14 cellular contexts compared by ENCODE assay signal in the genomic region with DNA sequence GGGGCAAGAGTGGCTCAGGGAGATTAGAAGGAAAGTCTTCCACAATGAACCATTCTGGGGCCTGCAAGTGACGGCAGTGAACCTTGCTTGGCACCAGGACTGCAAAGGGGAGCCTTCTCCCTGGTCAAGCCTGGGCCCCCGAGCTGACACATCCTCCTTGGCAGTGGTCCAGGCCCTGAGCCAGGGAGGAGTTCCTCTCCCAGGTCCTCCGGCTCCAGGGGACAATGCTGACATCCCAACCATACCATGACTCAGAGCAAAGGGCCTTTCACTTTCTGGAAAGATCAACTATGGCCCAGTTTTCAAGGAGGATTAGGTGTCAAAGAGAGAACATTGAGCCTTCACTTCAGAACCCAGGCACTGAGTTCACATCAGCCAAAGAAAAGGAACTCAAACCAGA.
DNase-seq lines count a peak whose midpoint lies in the region; ATAC-seq, FAIRE-seq and TF ChIP-seq lines count a peak whose summit lies in the region.
"Had no signal": no experiment of that assay in that cellular context is flagged by ENCODE, and none has a peak within 500 bp of the region (broad histone marks: within the 10 kb centered on the region; RNA-seq: fewer than 3 reads in every experiment).

No MANE protein-coding gene starts in this region.

- no peak for FAIRE-seq in HepG2 (lab: Jason Lieb, UNC)
- FAIRE-seq: keratinocyte had no signal

- H4K20me1 ChIP-seq in mammary epithelial cell (ENCODE audit: insufficient read depth, low read length): no peaks in the 10 kb centered on the region
- no peaks in the 10 kb centered on the region for H4K20me1 ChIP-seq in HepG2 (ENCODE audit: insufficient read depth, low read length)

- WGBS in mammary epithelial cell (ENCODE audit: low coverage, missing lambda C conversion rate): 28% methylated on average over 2 of the region's 3 CpGs
- 89% methylated on average over 1 of the region's 3 CpGs for WGBS in HepG2 (ENCODE audit: low lambda C conversion rate)

- H3K27ac ChIP-seq in mammary epithelial cell (ENCODE audit: insufficient read depth, low read depth, low read length): no peak overlapping the region
- H3K27ac ChIP-seq in HepG2 (ENCODE audit: extremely low read length, insufficient read depth, low read length): no peak overlapping the region
- H3K27ac ChIP-seq in WERI-Rb-1: no peak overlapping the region

- peak; percentile 48; the same call in 2 of the 3 replicates for ATAC-seq in HepG2
- ATAC-seq: effector memory CD8-positive, alpha-beta T cell had no signal

- no peak for TF ChIP-seq CTCF in mammary epithelial cell (conservative IDR thresholded peaks at IDR 0.05 in 1 of 2, IDR thresholded peaks at IDR 0.05 in 1 of 2; ENCODE audit: extremely low read depth in 1 of 2, insufficient read depth in 1 of 2, low read depth in 1 of 2, low read length in 2 of 2)
- no peak for TF ChIP-seq CTCF in HepG2 (CRISPR knock-in tag; IDR thresholded peaks at IDR 0.05)
- TF ChIP-seq CTCF in WERI-Rb-1 (IDR thresholded peaks at IDR 0.05; ENCODE audit: low read depth, low read length): no peak

- no peak for TF ChIP-seq POLR2A in HepG2 (IDR thresholded peaks at IDR 0.05; ENCODE audit: insufficient read depth in 1 of 2, low read depth in 2 of 2, low read length in 2 of 2)

- TF ChIP-seq EP300 in HepG2 (IDR thresholded peaks at IDR 0.05; ENCODE audit: low read depth in 2 of 2, low read length in 2 of 2) (no peak), HepG2 (CRISPR knock-in tag; IDR thresholded peaks at IDR 0.05; ENCODE audit: borderline replicate concordance) (no peak)

- dilution Hi-C loops in mammary epithelial cell (cut with HindIII; ENCODE audit: low sequenced_read_pairs): loop anchor here (5.0 kb wide), 1 partner anchor 38 kb away; no protein-coding TSS in a partner anchor

- DNase-seq in AG20443 (ENCODE audit: low spot score) (peak; percentile 74), NCI-H2029 (lab: John Stamatoyannopoulos, UW) (peak; percentile 41), mammary epithelial cell (peak; percentile 37), HepG2 (ENCODE audit: low spot score) (peak; percentile 66), CD1c-positive myeloid dendritic cell (ENCODE audit: extremely low spot score) (no peak), NCI-H146 treated with DMSO at 0.1 percent for 48 hours (lab: John Stamatoyannopoulos, UW; ENCODE audit: unreplicated experiment) (no peak), WERI-Rb-1 (no peak), NAMALWA (ENCODE audit: low spot score) (no peak)
- DNase-seq: activated CD4-positive, CD25-positive, alpha-beta regulatory T cell treated with anti-CD3 and anti-CD28 coated beads, Interleukin-2, amount 50 U/mL, for 72 hours; activated gamma-delta T cell treated with Interleukin-2 at 50 U/mL for 16 hours; COR-L47; effector memory CD8-positive, alpha-beta T cell; NCI-H187 had no signal

- intact Hi-C loops in mammary epithelial cell (cut with micrococcal nuclease) (no loop called here), HepG2 (cut with micrococcal nuclease; ENCODE audit: unreplicated experiment) (no loop called here)

- H2AFZ ChIP-seq in mammary epithelial cell (ENCODE audit: low read depth, low read length): no peak overlapping the region
- no peak overlapping the region for H2AFZ ChIP-seq in HepG2 (ENCODE audit: low read length)

- H3K79me2 ChIP-seq in mammary epithelial cell (ENCODE audit: insufficient read depth, low read length): no peaks in the 10 kb centered on the region
- H3K79me2 ChIP-seq in HepG2 (ENCODE audit: insufficient read depth, low read length): no peaks in the 10 kb centered on the region

- POLR2A ChIA-PET in HepG2 (lab: Yijun Ruan, JAX): no interaction called here

- H3K36me3 ChIP-seq in mammary epithelial cell (ENCODE audit: insufficient read depth, low read length): no peaks in the 10 kb centered on the region
- no peaks in the 10 kb centered on the region for H3K36me3 ChIP-seq in HepG2 (replicated peaks in 1 of 2; ENCODE audit: control insufficient read depth in 1 of 2, insufficient read depth in 2 of 2, low read length in 2 of 2)
- H3K36me3 ChIP-seq in WERI-Rb-1: no peaks in the 10 kb centered on the region

- H3K4me3 ChIP-seq in mammary epithelial cell (replicated peaks in 1 of 3; ENCODE audit: insufficient read depth in 1 of 3, low read depth in 2 of 3, low read length in 3 of 3) (no peak overlapping the region), HepG2 (replicated peaks in 1 of 3; ENCODE audit: insufficient read depth in 1 of 3, low read depth in 2 of 3, low read length in 3 of 3) (no peak overlapping the region), WERI-Rb-1 (ENCODE audit: low read depth, low read length) (no peak overlapping the region)

- BruUV-seq in mammary epithelial cell (replicated peaks; lab: Mats Ljungman, UMichigan): no TSS peak
- no TSS peak for BruUV-seq in HepG2 (replicated peaks; lab: Mats Ljungman, UMichigan)

- H3K4me2 ChIP-seq in mammary epithelial cell (ENCODE audit: insufficient read depth, low read depth, low read length): no peak overlapping the region
- no peak overlapping the region for H3K4me2 ChIP-seq in HepG2 (ENCODE audit: low read depth, low read length)

- no peak overlapping the region for H3K9ac ChIP-seq in mammary epithelial cell (ENCODE audit: insufficient read depth, low read length)
- H3K9ac ChIP-seq in HepG2 (ENCODE audit: insufficient read depth, low read depth, low read length): no peak overlapping the region

- TF ChIP-seq RAD21 in HepG2 (CRISPR knock-in tag; IDR thresholded peaks at IDR 0.05): no peak

- H3K9me3 ChIP-seq in mammary epithelial cell (replicated peaks; ENCODE audit: insufficient read depth, low read length) (no peaks in the 10 kb centered on the region), HepG2 (ENCODE audit: low read length) (no peaks in the 10 kb centered on the region), WERI-Rb-1 (ENCODE audit: severe bottlenecking) (no peaks in the 10 kb centered on the region)

- peaks cover 3% of the 10 kb centered on the region for H3K4me1 ChIP-seq in mammary epithelial cell (ENCODE audit: insufficient read depth, low read length)
- peaks cover 57% of the 10 kb centered on the region for H3K4me1 ChIP-seq in HepG2 (ENCODE audit: insufficient read depth, low read length)

- CTCF ChIA-PET in mammary epithelial cell (lab: Charles Lee; ENCODE audit: low non-redundant PET): no interaction called here
- CTCF ChIA-PET in HepG2 (lab: Yijun Ruan, JAX; ENCODE audit: low intra/inter-chr PET ratio, low total read pairs): no interaction called here

- H3K27me3 ChIP-seq in mammary epithelial cell (ENCODE audit: insufficient read depth, low read length) (no peaks in the 10 kb centered on the region), HepG2 (ENCODE audit: control insufficient read depth in 1 of 2, insufficient read depth in 2 of 2, low read length in 2 of 2) (no peaks in the 10 kb centered on the region), WERI-Rb-1 (ENCODE audit: insufficient read depth, low read depth, severe bottlenecking) (peaks cover 3% of the 10 kb centered on the region)

- in situ Hi-C loops in mammary epithelial cell (cut with MboI; ENCODE audit: low sequenced_read_pairs in 2 of 2): no loop called here
- in situ Hi-C loops in HepG2 (cut with HindIII; ENCODE audit: extremely low pct_ligation_motif_present, low pct_unique_long_range_greater_than_20kb): no loop called here

TF ChIP-seq in HepG2, 621 proteins besides CTCF, POLR2A, EP300 and RAD21 (continues in another document):
- TF ChIP-seq SP4 (CRISPR knock-in tag; IDR thresholded peaks at IDR 0.05): no peak
- TF ChIP-seq ZNF207 (IDR thresholded peaks at IDR 0.05; ENCODE audit: borderline replicate concordance): no peak
- TF ChIP-seq ZC3H13 (CRISPR knock-in tag; IDR thresholded peaks at IDR 0.05): no peak
- TF ChIP-seq MAFK (conservative IDR thresholded peaks at IDR 0.05 in 1 of 2, IDR thresholded peaks at IDR 0.05 in 1 of 2; ENCODE audit: low read length in 2 of 2): no peak
- TF ChIP-seq GABPB1 (CRISPR knock-in tag; IDR thresholded peaks at IDR 0.05): 0 out of 2 replicates have a peak, but pooled peaks have one; percentile 32
- TF ChIP-seq, protein P1, sequence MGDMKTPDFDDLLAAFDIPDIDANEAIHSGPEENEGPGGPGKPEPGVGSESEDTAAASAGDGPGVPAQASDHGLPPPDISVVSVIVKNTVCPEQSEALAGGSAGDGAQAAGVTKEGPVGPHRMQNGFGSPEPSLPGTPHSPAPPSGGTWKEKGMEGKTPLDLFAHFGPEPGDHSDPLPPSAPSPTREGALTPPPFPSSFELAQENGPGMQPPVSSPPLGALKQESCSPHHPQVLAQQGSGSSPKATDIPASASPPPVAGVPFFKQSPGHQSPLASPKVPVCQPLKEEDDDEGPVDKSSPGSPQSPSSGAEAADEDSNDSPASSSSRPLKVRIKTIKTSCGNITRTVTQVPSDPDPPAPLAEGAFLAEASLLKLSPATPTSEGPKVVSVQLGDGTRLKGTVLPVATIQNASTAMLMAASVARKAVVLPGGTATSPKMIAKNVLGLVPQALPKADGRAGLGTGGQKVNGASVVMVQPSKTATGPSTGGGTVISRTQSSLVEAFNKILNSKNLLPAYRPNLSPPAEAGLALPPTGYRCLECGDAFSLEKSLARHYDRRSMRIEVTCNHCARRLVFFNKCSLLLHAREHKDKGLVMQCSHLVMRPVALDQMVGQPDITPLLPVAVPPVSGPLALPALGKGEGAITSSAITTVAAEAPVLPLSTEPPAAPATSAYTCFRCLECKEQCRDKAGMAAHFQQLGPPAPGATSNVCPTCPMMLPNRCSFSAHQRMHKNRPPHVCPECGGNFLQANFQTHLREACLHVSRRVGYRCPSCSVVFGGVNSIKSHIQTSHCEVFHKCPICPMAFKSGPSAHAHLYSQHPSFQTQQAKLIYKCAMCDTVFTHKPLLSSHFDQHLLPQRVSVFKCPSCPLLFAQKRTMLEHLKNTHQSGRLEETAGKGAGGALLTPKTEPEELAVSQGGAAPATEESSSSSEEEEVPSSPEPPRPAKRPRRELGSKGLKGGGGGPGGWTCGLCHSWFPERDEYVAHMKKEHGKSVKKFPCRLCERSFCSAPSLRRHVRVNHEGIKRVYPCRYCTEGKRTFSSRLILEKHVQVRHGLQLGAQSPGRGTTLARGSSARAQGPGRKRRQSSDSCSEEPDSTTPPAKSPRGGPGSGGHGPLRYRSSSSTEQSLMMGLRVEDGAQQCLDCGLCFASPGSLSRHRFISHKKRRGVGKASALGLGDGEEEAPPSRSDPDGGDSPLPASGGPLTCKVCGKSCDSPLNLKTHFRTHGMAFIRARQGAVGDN (CRISPR knock-in tag; IDR thresholded peaks at IDR 0.05): peak; percentile 68
- no peak for TF ChIP-seq TGIF2 (CRISPR knock-in tag; IDR thresholded peaks at IDR 0.05)
- no peak for TF ChIP-seq HOXA9 (CRISPR knock-in tag; IDR thresholded peaks at IDR 0.05; ENCODE audit: borderline replicate concordance)
- TF ChIP-seq MTF2 (CRISPR knock-in tag; IDR thresholded peaks at IDR 0.05; ENCODE audit: borderline replicate concordance): no peak

Comparison
In these comparisons a context has a peak if more than half of its experiments do, and no peak if none do; other contexts are left out.
1. DNase-seq: peak in AG20443 (single experiment), NCI-H2029 (single experiment), mammary epithelial cell (single experiment) and HepG2 (single experiment); none in CD1c-positive myeloid dendritic cell (single experiment), NCI-H146 treated with DMSO at 0.1 percent for 48 hours (single experiment), WERI-Rb-1 (single experiment) and NAMALWA (single experiment).